Comparison of ENCODE assay signal across 21 cellular contexts in the genomic region with DNA sequence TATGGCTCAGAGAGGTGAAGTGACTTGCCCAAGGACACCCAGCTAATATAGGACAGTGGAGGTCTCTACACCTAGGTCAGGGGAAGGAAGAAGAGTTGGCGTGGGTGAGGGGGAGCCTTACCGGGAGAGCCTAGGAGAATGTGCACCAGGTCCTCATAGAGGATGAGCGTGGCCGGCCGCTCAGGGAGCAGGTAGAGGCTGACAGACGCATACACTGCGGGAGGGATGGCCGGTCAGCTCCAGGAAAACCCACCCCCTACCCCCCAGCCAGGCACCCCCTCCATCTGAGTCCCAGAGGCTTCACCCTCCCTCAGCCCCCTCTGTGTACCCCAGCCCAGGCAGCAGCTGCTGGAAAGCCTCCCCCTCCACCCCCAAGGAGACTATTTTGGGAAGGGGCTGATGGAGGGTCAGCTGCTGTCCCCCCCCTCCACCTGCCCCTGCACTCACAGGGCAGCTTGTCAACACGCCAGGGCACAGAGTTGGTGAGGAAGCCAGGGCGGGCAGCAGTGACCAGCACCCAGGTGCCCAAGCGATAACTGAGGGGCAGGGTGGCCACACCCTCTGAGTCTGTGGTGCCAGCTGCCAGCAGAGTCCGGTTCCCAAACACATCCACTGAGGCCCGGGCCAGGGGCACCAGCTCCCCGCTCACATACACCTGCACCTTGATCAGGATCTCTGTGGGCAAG. TPM values are rescaled to one million over a fixed set of nuclear protein-coding genes. Genes with fewer than 3 reads are reported as not detected.
DNase-seq lines count a peak whose midpoint lies in the region; ATAC-seq and TF ChIP-seq lines count a peak whose summit lies in the region.
"Had no signal": no experiment of that assay in that cellular context is flagged by ENCODE, and none has a peak within 500 bp of the region (broad histone marks: within the 10 kb centered on the region; RNA-seq: fewer than 3 reads in every experiment).

No MANE protein-coding gene starts in this region.

- H3K9me2 ChIP-seq in SK-N-SH, result no peaks in the 10 kb centered on the region

- no peak for TF ChIP-seq EP300 in SK-N-SH (IDR thresholded peaks at IDR 0.05; ENCODE audit: borderline replicate concordance in 1 of 2, low read depth in 1 of 2, low read length in 1 of 2)

- POLR2A ChIA-PET in SK-N-SH (lab: Yijun Ruan, JAX), result interaction anchor here (1.3 kb wide), 1 partner anchor 14 kb away, joined by 3 read pairs; no protein-coding TSS in a partner anchor
- POLR2A ChIA-PET in activated CD4-positive, alpha-beta T cell treated with anti-CD3 and anti-CD28 coated beads, Interleukin-2, amount 10 ng/mL, durations not matched to agents 7 days and 5 days (lab: Charles Lee), result no interaction called here

- H3K4me2 ChIP-seq in SK-N-SH, result no peak overlapping the region

- H3K27ac Mint-ChIP-seq in type B pancreatic cell, result no peak overlapping the region
- no peak overlapping the region for H3K27ac Mint-ChIP-seq in activated CD4-positive, alpha-beta T cell treated with anti-CD3 and anti-CD28 coated beads, Interleukin-2, amount 10 ng/mL, durations not matched to agents 7 days and 5 days
- H3K27ac Mint-ChIP-seq: CD4-positive, CD25-positive, alpha-beta regulatory T cell had no signal

- H3K4me3 ChIP-seq in SK-N-SH (ENCODE audit: low read depth in 2 of 2, low read length in 1 of 2) (no peak overlapping the region), WERI-Rb-1 (ENCODE audit: low read depth, low read length) (no peak overlapping the region)

- ATAC-seq in SK-N-SH treated with all-trans-retinoic acid at 6 μM for 48 hours, result no peak

- peaks cover 30% of the 10 kb centered on the region for H3K4me1 Mint-ChIP-seq in type B pancreatic cell (ENCODE audit: unreplicated experiment)
- peaks cover 5% of the 10 kb centered on the region for H3K4me1 Mint-ChIP-seq in activated CD4-positive, alpha-beta T cell treated with anti-CD3 and anti-CD28 coated beads, Interleukin-2, amount 10 ng/mL, durations not matched to agents 7 days and 5 days

- no peaks in the 10 kb centered on the region for H3K9me3 ChIP-seq in SK-N-SH
- H3K9me3 ChIP-seq in WERI-Rb-1 (ENCODE audit: severe bottlenecking), result no peaks in the 10 kb centered on the region
- H3K9me3 ChIP-seq: Caco-2 had no signal

- H3K27me3 Mint-ChIP-seq in type B pancreatic cell, result no peaks in the 10 kb centered on the region
- H3K27me3 Mint-ChIP-seq in activated CD4-positive, alpha-beta T cell treated with anti-CD3 and anti-CD28 coated beads, Interleukin-2, amount 10 ng/mL, durations not matched to agents 7 days and 5 days, result peaks cover 16% of the 10 kb centered on the region

- H3F3A ChIP-seq in SK-N-SH (replicated peaks; ENCODE audit: insufficient read depth), result no peaks in the 10 kb centered on the region

- no peak overlapping the region for H2AFZ ChIP-seq in SK-N-SH (ENCODE audit: low read depth)

- H3K27me3 ChIP-seq in SK-N-SH (ENCODE audit: insufficient read depth) (no peaks in the 10 kb centered on the region), WERI-Rb-1 (ENCODE audit: insufficient read depth, low read depth, severe bottlenecking) (no peaks in the 10 kb centered on the region)

- no peak for TF ChIP-seq CTCF in SK-N-SH (IDR thresholded peaks at IDR 0.05)
- no peak for TF ChIP-seq CTCF in WERI-Rb-1 (IDR thresholded peaks at IDR 0.05; ENCODE audit: low read depth, low read length)
- TF ChIP-seq CTCF in type B pancreatic cell (conservative IDR thresholded peaks at IDR 0.05), result no peak

- H3K36me3 Mint-ChIP-seq in type B pancreatic cell, result no peaks in the 10 kb centered on the region
- H3K36me3 Mint-ChIP-seq in activated CD4-positive, alpha-beta T cell treated with anti-CD3 and anti-CD28 coated beads, Interleukin-2, amount 10 ng/mL, durations not matched to agents 7 days and 5 days (ENCODE audit: low read depth), result no peaks in the 10 kb centered on the region
- H3K36me3 Mint-ChIP-seq: CD4-positive, CD25-positive, alpha-beta regulatory T cell had no signal

- peaks cover 7% of the 10 kb centered on the region; the same call in 1 of the 2 replicates for H3K79me2 ChIP-seq in SK-N-SH (ENCODE audit: insufficient read depth)

- peaks cover 11% of the 10 kb centered on the region; the same call in 1 of the 2 replicates for H4K20me1 ChIP-seq in SK-N-SH (ENCODE audit: insufficient read depth)

- 90% methylated on average over 8 of the region's 14 CpGs for WGBS in SK-N-SH (ENCODE audit: low lambda C conversion rate)

- H3K4me3 Mint-ChIP-seq in type B pancreatic cell, result peak overlapping the region; percentile 52
- no peak overlapping the region for H3K4me3 Mint-ChIP-seq in activated CD4-positive, alpha-beta T cell treated with anti-CD3 and anti-CD28 coated beads, Interleukin-2, amount 10 ng/mL, durations not matched to agents 7 days and 5 days

- no peak overlapping the region for H3K9ac ChIP-seq in SK-N-SH

- CTCF ChIA-PET in SK-N-SH (lab: Yijun Ruan, JAX), result interaction anchor here (0.6 to 7.6 kb wide), 6 partner anchors 8 to 156 kb away, joined by 3 to 85 read pairs (median 12); partner anchors contain the start of gene GRN
- CTCF ChIA-PET in activated CD4-positive, alpha-beta T cell treated with anti-CD3 and anti-CD28 coated beads, Interleukin-2, amount 10 ng/mL, durations not matched to agents 7 days and 5 days (lab: Charles Lee), result interaction anchor here (0.6 to 2.6 kb wide), 6 partner anchors 9 to 173 kb away, joined by 3 to 9 read pairs (median 4); no protein-coding TSS in a partner anchor

- DNase-seq in SK-N-SH, result peak; percentile 12
- DNase-seq in WERI-Rb-1, result peak; percentile 8
- DNase-seq in myocyte (ENCODE audit: low read depth), result peak; percentile 66
- no peak for DNase-seq in type B pancreatic cell (ENCODE audit: extremely low spot score, unreplicated experiment)
- DNase-seq in activated CD4-positive, alpha-beta T cell treated with anti-CD3 and anti-CD28 coated beads, Interleukin-2, amount 10 ng/mL, durations not matched to agents 7 days and 5 days, result no peak
- DNase-seq in NCI-H1092 (lab: John Stamatoyannopoulos, UW), result no peak
- DNase-seq in COLO668 (lab: John Stamatoyannopoulos, UW; ENCODE audit: unreplicated experiment), result no peak
- DNase-seq: Caco-2; CD4-positive, CD25-positive, alpha-beta regulatory T cell; DMS153; GF-D8; HCEC 1CT; KBM-7; NCI-H187; NCI-H2107; NCI-H2227 treated with DMSO at 0.1 percent for 48 hours; NCI-H510A treated with DMSO at 0.1 percent for 48 hours; NCI-H82; SHP77 treated with DMSO at 0.1 percent for 48 hours had no signal

- H3K27ac ChIP-seq in SK-N-SH (ENCODE audit: low read depth in 2 of 2, low read length in 1 of 2), result no peak overlapping the region
- no peak overlapping the region for H3K27ac ChIP-seq in WERI-Rb-1
- H3K27ac ChIP-seq: 22Rv1 had no signal

- peaks cover 3 to 22% of the 10 kb centered on the region in 2 experiments; a peak in 1 of 4 replicates for H3K4me1 ChIP-seq in SK-N-SH (ENCODE audit: control insufficient read depth in 1 of 2, insufficient read depth in 2 of 2, low read depth in 1 of 2, low read length in 1 of 2)

- no peaks in the 10 kb centered on the region for H3K9me3 Mint-ChIP-seq in type B pancreatic cell
- no peaks in the 10 kb centered on the region for H3K9me3 Mint-ChIP-seq in activated CD4-positive, alpha-beta T cell treated with anti-CD3 and anti-CD28 coated beads, Interleukin-2, amount 10 ng/mL, durations not matched to agents 7 days and 5 days

- peaks cover 0 to 2% of the 10 kb centered on the region in 2 experiments for H3K36me3 ChIP-seq in SK-N-SH (replicated peaks in 1 of 2; ENCODE audit: control insufficient read depth in 1 of 2, insufficient read depth in 2 of 2, low read length in 1 of 2)
- H3K36me3 ChIP-seq in WERI-Rb-1, result peaks cover 33% of the 10 kb centered on the region

- no peak for TF ChIP-seq RAD21 in SK-N-SH (IDR thresholded peaks at IDR 0.05; ENCODE audit: low read length)

TF ChIP-seq in SK-N-SH treated with all-trans-retinoic acid at 6 μM for 48 hours, 23 proteins besides CTCF, POLR2A, EP300 and RAD21 (continues in another document):
- no peak for TF ChIP-seq OSR1 (CRISPR knock-in tag; IDR thresholded peaks at IDR 0.05)

RNA-seq across cellular contexts. Expression of gene FAM171A2, which starts 4.1 kb away (rescaled TPM):
- polyA plus RNA-seq in SK-N-SH (2012; rRNA removed), result 4.8 and 4.9 TPM in 2 replicates
- polyA plus RNA-seq in SK-N-SH (2012; cell fraction: cytosol; rRNA removed), result 1.8 and 3.6 TPM in 2 replicates
- 4.0 and 4.5 TPM in 2 replicates for polyA plus RNA-seq in SK-N-SH (2012; cell fraction: nucleus; rRNA removed)
- 89.5 and 141 TPM in 2 replicates for total RNA-seq in myocyte
- 36.0 TPM for polyA plus RNA-seq in myocyte (2012)
- total RNA-seq in type B pancreatic cell (ENCODE audit: low replicate concordance), result 13.3 and 34.7 TPM in 2 replicates
- under 1 TPM in 1 of 2 experiments, not detected in 1; 0.08 TPM for total RNA-seq in activated CD4-positive, alpha-beta T cell treated with anti-CD3 and anti-CD28 coated beads, Interleukin-2, amount 10 ng/mL, durations not matched to agents 7 days and 5 days

RNA-seq across cellular contexts. Expression of gene GRN, which starts 14.5 kb away (rescaled TPM):
- polyA plus RNA-seq in SK-N-SH (2012; rRNA removed), result 360 and 442 TPM in 2 replicates
- polyA plus RNA-seq in SK-N-SH (2012; cell fraction: cytosol; rRNA removed), result 126 and 213 TPM in 2 replicates
- polyA plus RNA-seq in SK-N-SH (2012; cell fraction: nucleus; rRNA removed), result 427 and 781 TPM in 2 replicates
- total RNA-seq in myocyte (337 and 394 TPM in 2 replicates), type B pancreatic cell (ENCODE audit: low replicate concordance) (183 and 236 TPM in 2 replicates)
- 460 TPM for polyA plus RNA-seq in myocyte (2012)
- total RNA-seq in activated CD4-positive, alpha-beta T cell treated with anti-CD3 and anti-CD28 coated beads, Interleukin-2, amount 10 ng/mL, durations not matched to agents 7 days and 5 days, result 10 to 100 TPM; 61.1 to 70.5 TPM

RNA-seq across cellular contexts. Expression of gene ITGA2B, which starts 29.8 kb away (rescaled TPM):
- 1.3 and 1.9 TPM in 2 replicates for polyA plus RNA-seq in SK-N-SH (2012; rRNA removed)
- 0.21 and 0.35 TPM in 2 replicates for polyA plus RNA-seq in SK-N-SH (2012; cell fraction: cytosol; rRNA removed)
- polyA plus RNA-seq in SK-N-SH (2012; cell fraction: nucleus; rRNA removed), result 7.6 and 8.4 TPM in 2 replicates
- 0.10 TPM in 1 of 2 replicates, not detected in the other for total RNA-seq in myocyte
- 0.47 TPM for polyA plus RNA-seq in myocyte (2012)
- total RNA-seq in type B pancreatic cell (ENCODE audit: low replicate concordance), result 0.69 and 8.8 TPM in 2 replicates
- total RNA-seq in activated CD4-positive, alpha-beta T cell treated with anti-CD3 and anti-CD28 coated beads, Interleukin-2, amount 10 ng/mL, durations not matched to agents 7 days and 5 days, result under 1 TPM; 0.27 to 0.47 TPM
- polyA plus RNA-seq: CD4-positive, CD25-positive, alpha-beta regulatory T cell had no signal

RNA-seq across cellular contexts. Expression of gene SLC25A39, which starts 35.0 kb away (rescaled TPM):
- 106 and 131 TPM in 2 replicates for polyA plus RNA-seq in SK-N-SH (2012; rRNA removed)
- polyA plus RNA-seq in SK-N-SH (2012; cell fraction: cytosol; rRNA removed), result 58.4 and 82.3 TPM in 2 replicates
- 260 and 343 TPM in 2 replicates for polyA plus RNA-seq in SK-N-SH (2012; cell fraction: nucleus; rRNA removed)
- total RNA-seq in myocyte (80.8 and 84.0 TPM in 2 replicates), type B pancreatic cell (ENCODE audit: low replicate concordance) (137 and 169 TPM in 2 replicates)
- 117 TPM for polyA plus RNA-seq in myocyte (2012)
- total RNA-seq in activated CD4-positive, alpha-beta T cell treated with anti-CD3 and anti-CD28 coated beads, Interleukin-2, amount 10 ng/mL, durations not matched to agents 7 days and 5 days, result 100 to 1,000 TPM; 104 to 107 TPM

RNA-seq across cellular contexts. Expression of gene RUNDC3A, which starts 51.2 kb away (rescaled TPM):
- 8.9 and 11.0 TPM in 2 replicates for polyA plus RNA-seq in SK-N-SH (2012; rRNA removed)
- 5.8 and 7.9 TPM in 2 replicates for polyA plus RNA-seq in SK-N-SH (2012; cell fraction: cytosol; rRNA removed)
- 21.4 and 28.5 TPM in 2 replicates for polyA plus RNA-seq in SK-N-SH (2012; cell fraction: nucleus; rRNA removed)
- 0.40 and 0.62 TPM in 2 replicates for total RNA-seq in myocyte
- 0.86 TPM for polyA plus RNA-seq in myocyte (2012)
- total RNA-seq in type B pancreatic cell (ENCODE audit: low replicate concordance), result 10.3 and 12.3 TPM in 2 replicates
- total RNA-seq in activated CD4-positive, alpha-beta T cell treated with anti-CD3 and anti-CD28 coated beads, Interleukin-2, amount 10 ng/mL, durations not matched to agents 7 days and 5 days, result under 1 TPM; 0.10 TPM

Comparison
In these comparisons a context has a peak if more than half of its experiments do, and no peak if none do; other contexts are left out.
1. DNase-seq: peak in SK-N-SH (single experiment), WERI-Rb-1 (single experiment) and myocyte (single experiment); none in type B pancreatic cell (single experiment), activated CD4-positive, alpha-beta T cell treated with anti-CD3 and anti-CD28 coated beads, Interleukin-2, amount 10 ng/mL, durations not matched to agents 7 days and 5 days (single experiment), NCI-H1092 (single experiment) and COLO668 (single experiment).
2. RNA of gene FAM171A2, which starts 4.1 kb away (total RNA-seq): 89.5 to 141 TPM in myocyte and 13.3 to 34.7 TPM in type B pancreatic cell; 0.08 TPM in activated CD4-positive, alpha-beta T cell treated with anti-CD3 and anti-CD28 coated beads, Interleukin-2, amount 10 ng/mL, durations not matched to agents 7 days and 5 days; every median in the first group is over 10 times any median in the second.